19 cellular contexts compared by ENCODE assay signal in the genomic region with DNA sequence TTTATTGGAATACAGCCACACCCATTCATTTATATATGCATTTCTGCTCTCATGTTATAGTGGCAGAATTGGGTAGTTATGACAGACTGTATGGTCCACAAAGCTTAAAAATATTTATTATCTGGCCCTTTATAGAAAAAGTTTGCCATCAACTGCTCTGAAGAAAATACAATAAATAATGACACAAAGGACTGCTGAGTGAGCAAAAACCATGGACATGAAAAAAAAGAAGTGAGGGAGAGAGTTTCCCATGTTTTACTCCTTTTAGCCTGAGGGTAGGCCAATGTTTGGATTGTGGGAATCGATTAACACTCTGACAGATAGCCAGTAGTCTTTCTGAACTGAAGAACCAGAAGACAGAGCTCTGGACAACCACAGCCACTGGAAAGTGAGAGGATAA.
A peak's percentile ranks its signal among the peaks of the same experiment; 100 is the strongest.
DNase-seq lines count a peak whose midpoint lies in the region; ATAC-seq, FAIRE-seq and TF ChIP-seq lines count a peak whose summit lies in the region.
"Had no signal": no experiment of that assay in that cellular context is flagged by ENCODE, and none has a peak within 500 bp of the region (broad histone marks: within the 10 kb centered on the region; RNA-seq: fewer than 3 reads in every experiment).

No MANE protein-coding gene starts in this region.

- CTCF ChIA-PET in HepG2 (lab: Yijun Ruan, JAX; ENCODE audit: low intra/inter-chr PET ratio, low total read pairs), result no interaction called here

- H4K20me1 ChIP-seq in HepG2 (ENCODE audit: insufficient read depth, low read length), result no peaks in the 10 kb centered on the region
- no peaks in the 10 kb centered on the region for H4K20me1 ChIP-seq in astrocyte (ENCODE audit: insufficient read depth, low read length)
- H4K20me1 ChIP-seq: BLaER1 treated with 17β-estradiol and CSF1 and Interleukin-3, amounts not matched to agents 10 nM and 100 nM had no signal

- TF ChIP-seq POLR2A in HepG2 (IDR thresholded peaks at IDR 0.05; ENCODE audit: insufficient read depth in 1 of 2, low read depth in 2 of 2, low read length in 2 of 2), result no peak
- TF ChIP-seq POLR2A in right lobe of liver (IDR thresholded peaks at IDR 0.05), result no peak

- H3K36me3 ChIP-seq in HepG2 (replicated peaks in 1 of 2; ENCODE audit: control insufficient read depth in 1 of 2, insufficient read depth in 2 of 2, low read length in 2 of 2) (no peaks in the 10 kb centered on the region), right lobe of liver (no peaks in the 10 kb centered on the region), astrocyte (ENCODE audit: insufficient read depth, low read length) (no peaks in the 10 kb centered on the region)
- H3K36me3 ChIP-seq: BLaER1 treated with 17β-estradiol and CSF1 and Interleukin-3, amounts not matched to agents 10 nM and 100 nM had no signal

- no peaks in the 10 kb centered on the region for H3K9me3 ChIP-seq in HepG2 (ENCODE audit: low read length)
- no peaks in the 10 kb centered on the region for H3K9me3 ChIP-seq in right lobe of liver
- H3K9me3 ChIP-seq in astrocyte (ENCODE audit: insufficient read depth, low read depth, low read length), result no peaks in the 10 kb centered on the region
- H3K9me3 ChIP-seq: Caco-2 had no signal

- no peak overlapping the region for H3K27ac ChIP-seq in HepG2 (ENCODE audit: extremely low read length, insufficient read depth, low read length)
- H3K27ac ChIP-seq in right lobe of liver, result no peak overlapping the region
- no peak overlapping the region for H3K27ac ChIP-seq in astrocyte (ENCODE audit: low read depth, low read length)
- H3K27ac ChIP-seq: 22Rv1; BLaER1 treated with 17β-estradiol and CSF1 and Interleukin-3, amounts not matched to agents 10 nM and 100 nM; C4-2B had no signal

- in situ Hi-C loops in HepG2 (cut with HindIII; ENCODE audit: extremely low pct_ligation_motif_present, low pct_unique_long_range_greater_than_20kb), result no loop called here

- ATAC-seq in HepG2 (no peak), right lobe of liver (no peak), GM18861 (IDR thresholded peaks at IDR 0.05; ENCODE audit: unreplicated experiment) (no peak)
- ATAC-seq: CD8-positive, alpha-beta T cell had no signal

- FAIRE-seq in HepG2 (lab: Jason Lieb, UNC) (no peak), astrocyte (lab: Jason Lieb, UNC) (peak; percentile 66)
- FAIRE-seq: D721Med, G401.6 had no signal

- H3K79me2 ChIP-seq in HepG2 (ENCODE audit: insufficient read depth, low read length) (no peaks in the 10 kb centered on the region), astrocyte (ENCODE audit: insufficient read depth, low read length) (no peaks in the 10 kb centered on the region)

- POLR2A ChIA-PET in HepG2 (lab: Yijun Ruan, JAX), result no interaction called here

- H2AFZ ChIP-seq in HepG2 (ENCODE audit: low read length) (no peak overlapping the region), astrocyte (ENCODE audit: low read depth, low read length) (no peak overlapping the region)

- TF ChIP-seq EP300 in HepG2 (IDR thresholded peaks at IDR 0.05; ENCODE audit: low read depth in 2 of 2, low read length in 2 of 2) (no peak), HepG2 (CRISPR knock-in tag; IDR thresholded peaks at IDR 0.05; ENCODE audit: borderline replicate concordance) (no peak)

- H3K27me3 Mint-ChIP-seq in astrocyte (ENCODE audit: low read depth, unreplicated experiment) (no peaks in the 10 kb centered on the region), progenitor cell of endocrine pancreas (no peaks in the 10 kb centered on the region)
- H3K27me3 Mint-ChIP-seq: B cell; CD4-positive, alpha-beta T cell had no signal

- H3K4me2 ChIP-seq in HepG2 (ENCODE audit: low read depth, low read length) (no peak overlapping the region), astrocyte (ENCODE audit: low read length) (no peak overlapping the region)
- H3K4me2 ChIP-seq: BLaER1 treated with 17β-estradiol and CSF1 and Interleukin-3, amounts not matched to agents 10 nM and 100 nM had no signal

- TF ChIP-seq CTCF in HepG2 (CRISPR knock-in tag; IDR thresholded peaks at IDR 0.05) (no peak), right lobe of liver (IDR thresholded peaks at IDR 0.05) (no peak), astrocyte (IDR thresholded peaks at IDR 0.05; ENCODE audit: insufficient read depth, low read depth, low read length) (no peak), progenitor cell of endocrine pancreas (IDR thresholded peaks at IDR 0.05; ENCODE audit: unreplicated experiment) (no peak), GM20000 (IDR thresholded peaks at IDR 0.05; ENCODE audit: extremely low read depth, missing control alignments) (no peak)

- DNase-seq in HepG2 (ENCODE audit: low spot score) (no peak), right lobe of liver (no peak), astrocyte (ENCODE audit: low read depth) (no peak), progenitor cell of endocrine pancreas (ENCODE audit: low spot score, unreplicated experiment) (no peak), GM20000 (ENCODE audit: low spot score) (no peak)
- DNase-seq: AML-193; Caco-2; Calu3; CD4-positive, alpha-beta T cell; CD8-positive, alpha-beta T cell; DMS79 treated with DMSO at 0.1 percent for 48 hours; GF-D8 had no signal

- no peaks in the 10 kb centered on the region for H3K36me3 Mint-ChIP-seq in astrocyte (ENCODE audit: low read depth, unreplicated experiment)
- peaks cover 1% of the 10 kb centered on the region for H3K36me3 Mint-ChIP-seq in progenitor cell of endocrine pancreas (ENCODE audit: insufficient read depth)
- H3K36me3 Mint-ChIP-seq: CD8-positive, alpha-beta T cell had no signal

- no TSS peak for BruUV-seq in HepG2 (replicated peaks; lab: Mats Ljungman, UMichigan)

- intact Hi-C loops in HepG2 (cut with micrococcal nuclease; ENCODE audit: unreplicated experiment), result no loop called here
- intact Hi-C loops in right lobe of liver (cut with DNase I), result no loop called here

- H3K4me1 Mint-ChIP-seq in astrocyte (ENCODE audit: low read depth, unreplicated experiment) (no peaks in the 10 kb centered on the region), progenitor cell of endocrine pancreas (ENCODE audit: low read depth) (no peaks in the 10 kb centered on the region)
- H3K4me1 Mint-ChIP-seq: B cell had no signal

- H3K4me3 ChIP-seq in HepG2 (replicated peaks in 1 of 3; ENCODE audit: insufficient read depth in 1 of 3, low read depth in 2 of 3, low read length in 3 of 3) (no peak overlapping the region), right lobe of liver (no peak overlapping the region), astrocyte (ENCODE audit: insufficient read depth, low read depth, low read length) (no peak overlapping the region)
- H3K4me3 ChIP-seq: BLaER1 treated with 17β-estradiol and CSF1 and Interleukin-3, amounts not matched to agents 10 nM and 100 nM had no signal

- H3K4me1 ChIP-seq in HepG2 (ENCODE audit: insufficient read depth, low read length) (no peaks in the 10 kb centered on the region), right lobe of liver (no peaks in the 10 kb centered on the region), astrocyte (ENCODE audit: insufficient read depth, low read length) (no peaks in the 10 kb centered on the region)
- H3K4me1 ChIP-seq: BLaER1 treated with 17β-estradiol and CSF1 and Interleukin-3, amounts not matched to agents 10 nM and 100 nM; Caco-2 had no signal

- no peak overlapping the region for H3K4me3 Mint-ChIP-seq in astrocyte (ENCODE audit: unreplicated experiment)
- no peak overlapping the region for H3K4me3 Mint-ChIP-seq in progenitor cell of endocrine pancreas (ENCODE audit: low read depth)
- H3K4me3 Mint-ChIP-seq: B cell; CD4-positive, alpha-beta T cell; CD8-positive, alpha-beta T cell had no signal

- TF ChIP-seq RAD21 in HepG2 (CRISPR knock-in tag; IDR thresholded peaks at IDR 0.05), result no peak

- H3K27me3 ChIP-seq in HepG2 (ENCODE audit: control insufficient read depth in 1 of 2, insufficient read depth in 2 of 2, low read length in 2 of 2), result no peaks in the 10 kb centered on the region
- H3K27me3 ChIP-seq in right lobe of liver, result no peaks in the 10 kb centered on the region
- no peaks in the 10 kb centered on the region for H3K27me3 ChIP-seq in astrocyte (ENCODE audit: insufficient read depth, low read length)

- no peak overlapping the region for H3K9ac ChIP-seq in HepG2 (ENCODE audit: insufficient read depth, low read depth, low read length)
- no peak overlapping the region for H3K9ac ChIP-seq in astrocyte (ENCODE audit: low read length)
- H3K9ac ChIP-seq: BLaER1 treated with 17β-estradiol and CSF1 and Interleukin-3, amounts not matched to agents 10 nM and 100 nM had no signal

- no peak overlapping the region for H3K27ac Mint-ChIP-seq in astrocyte (ENCODE audit: unreplicated experiment)
- peak overlapping the region; percentile 37 for H3K27ac Mint-ChIP-seq in progenitor cell of endocrine pancreas
- H3K27ac Mint-ChIP-seq: B cell; CD4-positive, alpha-beta T cell; CD8-positive, alpha-beta T cell had no signal

- WGBS in HepG2 (ENCODE audit: low lambda C conversion rate), result 0% methylated on average over 1 of the region's 1 CpG
- 50% methylated on average over 1 of the region's 1 CpG for WGBS in right lobe of liver (ENCODE audit: insufficient coverage, low coverage, low lambda C conversion rate, missing lambda C conversion rate)

- H3K9me3 Mint-ChIP-seq in astrocyte (ENCODE audit: unreplicated experiment), result no peaks in the 10 kb centered on the region
- H3K9me3 Mint-ChIP-seq in progenitor cell of endocrine pancreas (ENCODE audit: low read depth), result peaks cover 28% of the 10 kb centered on the region
- H3K9me3 Mint-ChIP-seq: CD4-positive, alpha-beta T cell had no signal

TF ChIP-seq in HepG2, 621 proteins besides CTCF, POLR2A, EP300 and RAD21:
- TF ChIP-seq MAFK (conservative IDR thresholded peaks at IDR 0.05 in 1 of 2, IDR thresholded peaks at IDR 0.05 in 1 of 2; ENCODE audit: low read length in 2 of 2) (peak in 1 of 2 experiments; percentile 57; a peak in 2 of 4 replicates), MAFF (IDR thresholded peaks at IDR 0.05; ENCODE audit: low read depth, low read length) (0 out of 2 replicates have a peak, but pooled peaks have one; percentile 20), SP1 (IDR thresholded peaks at IDR 0.05) (no peak), SP1 (CRISPR knock-in tag; IDR thresholded peaks at IDR 0.05) (no peak)
- TF ChIP-seq, protein P1, sequence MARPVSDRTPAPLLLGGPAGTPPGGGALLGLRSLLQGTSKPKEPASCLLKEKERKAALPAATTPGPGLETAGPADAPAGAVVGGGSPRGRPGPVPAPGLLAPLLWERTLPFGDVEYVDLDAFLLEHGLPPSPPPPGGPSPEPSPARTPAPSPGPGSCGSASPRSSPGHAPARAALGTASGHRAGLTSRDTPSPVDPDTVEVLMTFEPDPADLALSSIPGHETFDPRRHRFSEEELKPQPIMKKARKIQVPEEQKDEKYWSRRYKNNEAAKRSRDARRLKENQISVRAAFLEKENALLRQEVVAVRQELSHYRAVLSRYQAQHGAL (CRISPR knock-in tag; IDR thresholded peaks at IDR 0.05; ENCODE audit: not compliant biosample characterization), result no peak
